In genomic region chr3:127256872-127257271, GRCh38 we compare ENCODE assay signal across 36 cellular contexts. TPM values are rescaled to one million over a fixed set of nuclear protein-coding genes. Genes with fewer than 3 reads are reported as not detected.
"Had no signal": no experiment of that assay in that cellular context is flagged by ENCODE, and none has a peak within 500 bp of the region (broad histone marks: within the 10 kb centered on the region; RNA-seq: fewer than 3 reads in every experiment).

No MANE protein-coding gene starts in this region.

- H3K4me3 ChIP-seq: adrenal gland, ascending aorta, cardiac muscle cell had no signal

- ATAC-seq: activated CD8-positive, alpha-beta T cell treated with anti-CD3 and anti-CD28 coated beads for 36 hours; activated naive CD4-positive, alpha-beta T cell treated with anti-CD3 and anti-CD28 coated beads, Interleukin-2, amount 50 U/mL, for 72 hours; activated T-cell treated with anti-CD3 and anti-CD28 coated beads, Interleukin-2, amount 50 U/mL, for 4 hours; activated T-cell treated with anti-CD3 and anti-CD28 coated beads, Interleukin-2, amount 50 U/mL, for 72 hours; activated T-helper 17 cell treated with anti-CD3 and anti-CD28 coated beads, Interleukin-2, amount 50 U/mL, for 72 hours had no signal

- H3K27ac Mint-ChIP-seq: activated B cell treated with CpG ODN at 0.5 μM for 24 hours; activated CD4-positive, alpha-beta memory T cell treated with anti-CD3 and anti-CD28 coated beads for 36 hours; activated CD4-positive, alpha-beta T cell treated with anti-CD3 and anti-CD28 coated beads, Interleukin-2, amount 10 ng/mL, durations not matched to agents 24 days and 14 days; activated CD8-positive, alpha-beta T cell treated with anti-CD3 and anti-CD28 coated beads for 36 hours; activated naive CD4-positive, alpha-beta T cell treated with anti-CD3 and anti-CD28 coated beads for 36 hours; activated naive CD4-positive, alpha-beta T cell treated with anti-CD3 and anti-CD28 coated beads, Interleukin-2, amount 50 U/mL, for 72 hours; activated naive CD8-positive, alpha-beta T cell treated with anti-CD3 and anti-CD28 coated beads for 36 hours; activated T-cell treated with anti-CD3 and anti-CD28 coated beads, Interleukin-2, amount 50 U/mL, for 72 hours; activated T-helper 1 cell treated with anti-CD3 and anti-CD28 coated beads, Interleukin-12 subunit alpha, Interleukin-12 subunit beta, Interleukin-2, Interleukin-4 antibody, amounts not matched to agents 30 ng/mL and 10 ng/mL and 1 ng/mL, durations not matched to agents 14 hours and 24 hours and 36 hours; activated T-helper 17 cell treated with anti-CD3 and anti-CD28 coated beads, Interleukin-2, amount 50 U/mL, for 72 hours; brain; T-helper 1 cell treated with Interleukin-12 subunit alpha and Interleukin-12 subunit beta and Interleukin-4 antibody, amounts not matched to agents 30 μg/mL and 1 μg/mL, for 36 hours; T-helper 2 cell treated with Interferon-gamma antibody and Interleukin-4, amounts not matched to agents 5 μg/mL and 100 μg/mL, for 36 hours had no signal

- H3K4me3 Mint-ChIP-seq: activated B cell treated with CpG ODN at 0.5 μM for 24 hours; activated CD4-positive, alpha-beta memory T cell treated with anti-CD3 and anti-CD28 coated beads for 36 hours; activated CD4-positive, alpha-beta T cell treated with anti-CD3 and anti-CD28 coated beads, Interleukin-2, amount 10 ng/mL, durations not matched to agents 24 days and 14 days; activated CD8-positive, alpha-beta T cell treated with anti-CD3 and anti-CD28 coated beads for 36 hours; activated naive CD4-positive, alpha-beta T cell treated with anti-CD3 and anti-CD28 coated beads for 36 hours; activated naive CD8-positive, alpha-beta T cell treated with anti-CD3 and anti-CD28 coated beads for 36 hours; activated T-cell treated with anti-CD3 and anti-CD28 coated beads, Interleukin-2, amount 50 U/mL, for 4 hours; activated T-cell treated with anti-CD3 and anti-CD28 coated beads, Interleukin-2, amount 50 U/mL, for 72 hours; activated T-helper 1 cell treated with anti-CD3 and anti-CD28 coated beads, Interleukin-12 subunit alpha, Interleukin-12 subunit beta, Interleukin-2, Interleukin-4 antibody, amounts not matched to agents 30 ng/mL and 10 ng/mL and 1 ng/mL, durations not matched to agents 14 hours and 24 hours and 36 hours; activated T-helper 17 cell treated with anti-CD3 and anti-CD28 coated beads, Interleukin-2, amount 50 U/mL, for 72 hours; brain; T-helper 1 cell treated with Interleukin-12 subunit alpha and Interleukin-12 subunit beta and Interleukin-4 antibody, amounts not matched to agents 30 μg/mL and 1 μg/mL, for 36 hours; T-helper 2 cell treated with Interferon-gamma antibody and Interleukin-4, amounts not matched to agents 5 μg/mL and 100 μg/mL, for 36 hours had no signal

- H3K36me3 Mint-ChIP-seq: activated CD4-positive, alpha-beta memory T cell treated with anti-CD3 and anti-CD28 coated beads for 36 hours; activated naive CD4-positive, alpha-beta T cell treated with anti-CD3 and anti-CD28 coated beads, Interleukin-2, amount 50 U/mL, for 72 hours; activated naive CD8-positive, alpha-beta T cell treated with anti-CD3 and anti-CD28 coated beads for 36 hours; brain had no signal

- H3K27me3 ChIP-seq: adrenal gland, ascending aorta, cardiac muscle cell had no signal

- H3K9me3 ChIP-seq: adrenal gland, ascending aorta had no signal

- H3K4me1 ChIP-seq: adrenal gland, ascending aorta had no signal

- H3K36me3 ChIP-seq: adrenal gland, ascending aorta, cardiac muscle cell had no signal

- H3K4me1 Mint-ChIP-seq: activated B cell treated with CpG ODN at 0.5 μM for 24 hours; activated CD4-positive, alpha-beta T cell treated with anti-CD3 and anti-CD28 coated beads, Interleukin-2, amount 10 ng/mL, durations not matched to agents 24 days and 14 days; activated naive CD8-positive, alpha-beta T cell treated with anti-CD3 and anti-CD28 coated beads for 36 hours; activated T-helper 17 cell treated with anti-CD3 and anti-CD28 coated beads, Interleukin-2, amount 50 U/mL, for 72 hours had no signal

- H3K9me3 Mint-ChIP-seq: activated B cell treated with CpG ODN at 0.5 μM for 24 hours; activated CD4-positive, alpha-beta memory T cell treated with anti-CD3 and anti-CD28 coated beads for 36 hours; activated CD8-positive, alpha-beta T cell treated with anti-CD3 and anti-CD28 coated beads for 36 hours; activated naive CD4-positive, alpha-beta T cell treated with anti-CD3 and anti-CD28 coated beads for 36 hours; activated naive CD4-positive, alpha-beta T cell treated with anti-CD3 and anti-CD28 coated beads, Interleukin-2, amount 50 U/mL, for 72 hours; activated naive CD8-positive, alpha-beta T cell treated with anti-CD3 and anti-CD28 coated beads for 36 hours; activated T-cell treated with anti-CD3 and anti-CD28 coated beads, Interleukin-2, amount 50 U/mL, for 4 hours; activated T-helper 1 cell treated with anti-CD3 and anti-CD28 coated beads, Interleukin-12 subunit alpha, Interleukin-12 subunit beta, Interleukin-2, Interleukin-4 antibody, amounts not matched to agents 30 ng/mL and 10 ng/mL and 1 ng/mL, durations not matched to agents 14 hours and 24 hours and 36 hours; activated T-helper 17 cell treated with anti-CD3 and anti-CD28 coated beads, Interleukin-2, amount 50 U/mL, for 72 hours; T-helper 1 cell treated with Interleukin-12 subunit alpha and Interleukin-12 subunit beta and Interleukin-4 antibody, amounts not matched to agents 30 μg/mL and 1 μg/mL, for 36 hours; T-helper 2 cell treated with Interferon-gamma antibody and Interleukin-4, amounts not matched to agents 5 μg/mL and 100 μg/mL, for 36 hours had no signal

- H3K27ac ChIP-seq: adrenal gland, ascending aorta, cardiac muscle cell, VCaP had no signal

- H3K27me3 Mint-ChIP-seq: activated CD4-positive, alpha-beta T cell treated with anti-CD3 and anti-CD28 coated beads, Interleukin-2, amount 10 ng/mL, durations not matched to agents 24 days and 14 days; activated CD8-positive, alpha-beta T cell treated with anti-CD3 and anti-CD28 coated beads for 36 hours had no signal

- DNase-seq: activated B cell treated with CpG ODN at 0.5 μM for 24 hours; activated CD4-positive, alpha-beta memory T cell treated with anti-CD3 and anti-CD28 coated beads for 36 hours; activated CD4-positive, alpha-beta T cell treated with anti-CD3 and anti-CD28 coated beads for 4 hours; activated CD4-positive, alpha-beta T cell treated with anti-CD3 and anti-CD28 coated beads, Interleukin-2, amount 10 ng/mL, durations not matched to agents 24 days and 14 days; activated CD4-positive, alpha-beta T cell treated with anti-CD3 and anti-CD28 coated beads, Interleukin-2, amount 50 U/mL, for 1 hour; activated CD4-positive, alpha-beta T cell treated with anti-CD3 and anti-CD28 coated beads, Interleukin-2, amount 50 U/mL, for 4 hours; activated CD4-positive, CD25-positive, alpha-beta regulatory T cell treated with anti-CD3 and anti-CD28 coated beads, Interleukin-2, amount 50 U/mL, for 72 hours; activated CD8-positive, alpha-beta memory T cell treated with anti-CD3 and anti-CD28 coated beads, Interleukin-2, amount 50 U/mL, for 4 hours; activated CD8-positive, alpha-beta T cell treated with anti-CD3 and anti-CD28 coated beads for 36 hours; activated effector memory CD4-positive, alpha-beta T cell treated with anti-CD3 and anti-CD28 coated beads, Interleukin-2, amount 50 U/mL, for 16 hours; activated gamma-delta T cell treated with Interleukin-2 at 50 U/mL for 16 hours; activated naive CD4-positive, alpha-beta T cell; activated naive CD4-positive, alpha-beta T cell treated with anti-CD3 and anti-CD28 coated beads for 36 hours; activated naive CD4-positive, alpha-beta T cell treated with anti-CD3 and anti-CD28 coated beads, Interleukin-2, amount 50 U/mL, for 16 hours; activated naive CD8-positive, alpha-beta T cell treated with anti-CD3 and anti-CD28 coated beads for 36 hours; activated T-cell treated with anti-CD3 and anti-CD28 coated beads for 4 hours; activated T-cell treated with anti-CD3 and anti-CD28 coated beads, Interleukin-2, amount 50 U/mL, for 1 hour; activated T-cell treated with anti-CD3 and anti-CD28 coated beads, Interleukin-2, amount 50 U/mL, for 4 hours; activated T-cell treated with anti-CD3 and anti-CD28 coated beads, Interleukin-2, amount 50 U/mL, for 72 hours; adrenal gland; amniotic stem cell; central memory CD4-positive, alpha-beta T cell; SW 1271; T-helper 1 cell; T-helper 2 cell; T-helper 9 cell had no signal

RNA-seq across cellular contexts. Expression of gene PRR20G, which starts 31.0 kb away (rescaled TPM):
- total RNA-seq: activated B cell treated with CpG ODN at 0.5 μM for 24 hours; activated CD4-positive, alpha-beta memory T cell treated with anti-CD3 and anti-CD28 coated beads for 36 hours; activated CD4-positive, alpha-beta T cell treated with anti-CD3 and anti-CD28 coated beads, Interleukin-2, amount 10 ng/mL, durations not matched to agents 24 days and 14 days; activated CD8-positive, alpha-beta T cell treated with anti-CD3 and anti-CD28 coated beads for 36 hours; activated naive CD4-positive, alpha-beta T cell treated with anti-CD3 and anti-CD28 coated beads for 36 hours; activated naive CD4-positive, alpha-beta T cell treated with anti-CD3 and anti-CD28 coated beads, Interleukin-2, amount 50 U/mL, for 72 hours; activated naive CD8-positive, alpha-beta T cell treated with anti-CD3 and anti-CD28 coated beads for 36 hours; activated T-cell treated with anti-CD3 and anti-CD28 coated beads, Interleukin-2, amount 50 U/mL, for 4 hours; activated T-cell treated with anti-CD3 and anti-CD28 coated beads, Interleukin-2, amount 50 U/mL, for 72 hours; activated T-helper 1 cell treated with anti-CD3 and anti-CD28 coated beads, Interleukin-12 subunit alpha, Interleukin-12 subunit beta, Interleukin-2, Interleukin-4 antibody, amounts not matched to agents 30 ng/mL and 10 ng/mL and 1 ng/mL, durations not matched to agents 14 hours and 24 hours and 36 hours; activated T-helper 17 cell treated with anti-CD3 and anti-CD28 coated beads, Interleukin-2, amount 50 U/mL, for 72 hours; adrenal gland; ascending aorta; bronchial epithelial cell; cardiac muscle cell had no signal
